Comparison of ENCODE assay signal across 15 cellular contexts in genomic region chr3:45079715-45080114, GRCh38. TPM values are rescaled to one million over a fixed set of nuclear protein-coding genes. Genes with fewer than 3 reads are reported as not detected.
"Had no signal": no experiment of that assay in that cellular context is flagged by ENCODE, and none has a peak within 500 bp of the region (broad histone marks: within the 10 kb centered on the region; RNA-seq: fewer than 3 reads in every experiment).

No MANE protein-coding gene starts in this region.

- H3K9me3 ChIP-seq: left lung, testis, upper lobe of left lung had no signal

- ATAC-seq: left lung; naive thymus-derived CD8-positive, alpha-beta T cell; sciatic nerve; stimulated activated effector memory CD8-positive, alpha-beta T cell treated with anti-CD3 and anti-CD28 coated beads, Interleukin-12 subunit alpha, Interleukin-12 subunit beta, amount 100 ng/mL, for 72 hours had no signal

- H3K4me1 ChIP-seq: left lung, upper lobe of left lung had no signal

- FAIRE-seq: frontal cortex, kidney had no signal

- H3K27ac ChIP-seq: cardiac muscle cell, dorsolateral prefrontal cortex, left lung, testis, upper lobe of left lung, WERI-Rb-1 had no signal

- H3K4me3 ChIP-seq: cardiac muscle cell, dorsolateral prefrontal cortex, left lung, testis, upper lobe of left lung had no signal

- DNase-seq: activated CD4-positive, alpha-beta T cell treated with anti-CD3 and anti-CD28 coated beads for 1 hour; activated CD4-positive, alpha-beta T cell treated with anti-CD3 and anti-CD28 coated beads, Interleukin-2, amount 50 U/mL, for 4 hours; dorsolateral prefrontal cortex; erythroblast; kidney; left lung; naive thymus-derived CD8-positive, alpha-beta T cell; stimulated activated CD4-positive, alpha-beta T cell treated with anti-CD3 and anti-CD28 coated beads, Interleukin-4, amount 100 ng/mL, for 24 hours; testis; upper lobe of left lung; WERI-Rb-1 had no signal

- H3K36me3 ChIP-seq: cardiac muscle cell, left lung, upper lobe of left lung, WERI-Rb-1 had no signal

- H3K27me3 ChIP-seq: cardiac muscle cell, dorsolateral prefrontal cortex, left lung, testis, upper lobe of left lung had no signal

RNA-seq across cellular contexts. Expression of gene CLEC3B, which starts 53.6 kb away (rescaled TPM):
- polyA plus RNA-seq: naive thymus-derived CD8-positive, alpha-beta T cell had no signal
